8 cellular contexts compared by ENCODE assay signal in the genomic region with DNA sequence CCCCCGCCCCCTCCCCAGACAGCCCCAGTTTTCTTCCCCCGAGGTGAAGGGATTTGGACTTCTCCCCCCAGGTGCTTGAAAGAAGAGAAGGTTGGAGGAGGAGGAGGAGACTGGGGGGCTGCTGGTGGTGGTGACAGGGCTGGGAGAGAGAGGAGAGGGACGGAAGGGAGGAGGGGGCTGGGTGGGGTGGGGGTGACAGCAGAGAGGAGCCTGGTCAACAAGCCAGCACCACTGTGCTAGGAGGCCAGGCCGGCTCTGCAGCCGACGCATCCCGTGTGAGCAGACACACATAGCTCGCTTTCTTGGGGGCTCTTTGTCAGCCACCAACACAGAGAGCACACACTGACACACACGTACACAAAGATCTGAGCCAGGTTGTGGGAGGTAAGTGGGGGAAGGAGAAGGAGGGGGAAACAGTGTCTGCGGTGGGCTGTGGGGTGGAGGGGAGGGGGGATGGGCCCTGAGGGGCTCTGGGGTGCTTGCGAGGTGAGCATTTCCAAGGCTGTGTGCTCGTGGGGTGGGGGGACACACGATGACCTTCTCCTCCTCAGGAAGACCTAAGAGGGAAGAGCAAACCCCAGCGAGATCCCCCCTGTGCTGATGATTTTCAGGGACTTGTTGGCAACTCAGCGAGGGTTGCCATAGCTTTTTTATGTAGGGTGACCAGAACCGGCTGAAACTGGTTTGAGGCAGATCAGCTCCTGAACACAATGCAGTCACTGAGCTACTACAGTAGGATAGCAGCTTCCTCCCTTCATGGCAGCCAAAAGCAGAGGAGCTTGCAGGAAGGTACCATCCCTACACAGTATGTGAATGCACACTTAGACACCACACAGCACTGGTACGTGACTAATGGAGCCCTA. TPM values are rescaled to one million over a fixed set of nuclear protein-coding genes. Genes with fewer than 3 reads are reported as not detected.
A peak's percentile ranks its signal among the peaks of the same experiment; 100 is the strongest.
DNase-seq lines count a peak whose midpoint lies in the region; ATAC-seq and TF ChIP-seq lines count a peak whose summit lies in the region.

A gene with protein sequence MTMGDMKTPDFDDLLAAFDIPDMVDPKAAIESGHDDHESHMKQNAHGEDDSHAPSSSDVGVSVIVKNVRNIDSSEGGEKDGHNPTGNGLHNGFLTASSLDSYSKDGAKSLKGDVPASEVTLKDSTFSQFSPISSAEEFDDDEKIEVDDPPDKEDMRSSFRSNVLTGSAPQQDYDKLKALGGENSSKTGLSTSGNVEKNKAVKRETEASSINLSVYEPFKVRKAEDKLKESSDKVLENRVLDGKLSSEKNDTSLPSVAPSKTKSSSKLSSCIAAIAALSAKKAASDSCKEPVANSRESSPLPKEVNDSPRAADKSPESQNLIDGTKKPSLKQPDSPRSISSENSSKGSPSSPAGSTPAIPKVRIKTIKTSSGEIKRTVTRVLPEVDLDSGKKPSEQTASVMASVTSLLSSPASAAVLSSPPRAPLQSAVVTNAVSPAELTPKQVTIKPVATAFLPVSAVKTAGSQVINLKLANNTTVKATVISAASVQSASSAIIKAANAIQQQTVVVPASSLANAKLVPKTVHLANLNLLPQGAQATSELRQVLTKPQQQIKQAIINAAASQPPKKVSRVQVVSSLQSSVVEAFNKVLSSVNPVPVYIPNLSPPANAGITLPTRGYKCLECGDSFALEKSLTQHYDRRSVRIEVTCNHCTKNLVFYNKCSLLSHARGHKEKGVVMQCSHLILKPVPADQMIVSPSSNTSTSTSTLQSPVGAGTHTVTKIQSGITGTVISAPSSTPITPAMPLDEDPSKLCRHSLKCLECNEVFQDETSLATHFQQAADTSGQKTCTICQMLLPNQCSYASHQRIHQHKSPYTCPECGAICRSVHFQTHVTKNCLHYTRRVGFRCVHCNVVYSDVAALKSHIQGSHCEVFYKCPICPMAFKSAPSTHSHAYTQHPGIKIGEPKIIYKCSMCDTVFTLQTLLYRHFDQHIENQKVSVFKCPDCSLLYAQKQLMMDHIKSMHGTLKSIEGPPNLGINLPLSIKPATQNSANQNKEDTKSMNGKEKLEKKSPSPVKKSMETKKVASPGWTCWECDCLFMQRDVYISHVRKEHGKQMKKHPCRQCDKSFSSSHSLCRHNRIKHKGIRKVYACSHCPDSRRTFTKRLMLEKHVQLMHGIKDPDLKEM (N-terminal part only) (plus strand): TSS at position 732 of the 863 bp plus-strand sequence. CDS start 53,411 bp downstream, outside the sequence.

- H3K27ac Mint-ChIP-seq in activated CD4-positive, alpha-beta memory T cell treated with anti-CD3 and anti-CD28 coated beads, Interleukin-2, amount 10 ng/mL, durations not matched to agents 7 days and 5 days = peak within 1 kb of the TSS; percentile 28
- H3K27ac Mint-ChIP-seq in natural killer cell treated with Interleukin-12 subunit alpha and Interleukin-12 subunit beta and Interleukin-15 and Interleukin-18, amount 100 ng/mL, for 72 hours = peak within 1 kb of the TSS in 1 of 2 donors; percentile 42

- H3K36me3 Mint-ChIP-seq in activated CD4-positive, alpha-beta memory T cell treated with anti-CD3 and anti-CD28 coated beads, Interleukin-2, amount 10 ng/mL, durations not matched to agents 7 days and 5 days (ENCODE audit: low read depth) = no peaks in the 10 kb centered on the region
- H3K36me3 Mint-ChIP-seq in natural killer cell treated with Interleukin-12 subunit alpha and Interleukin-12 subunit beta and Interleukin-15 and Interleukin-18, amount 100 ng/mL, for 72 hours = peaks cover 16% of the 10 kb centered on the region

- H3K9me3 Mint-ChIP-seq in activated CD4-positive, alpha-beta memory T cell treated with anti-CD3 and anti-CD28 coated beads, Interleukin-2, amount 10 ng/mL, durations not matched to agents 7 days and 5 days = no peaks in the 10 kb centered on the region
- no peaks in the 10 kb centered on the region for H3K9me3 Mint-ChIP-seq in natural killer cell treated with Interleukin-12 subunit alpha and Interleukin-12 subunit beta and Interleukin-15 and Interleukin-18, amount 100 ng/mL, for 72 hours

- peaks cover 59% of the 10 kb centered on the region for H3K27me3 Mint-ChIP-seq in activated CD4-positive, alpha-beta memory T cell treated with anti-CD3 and anti-CD28 coated beads, Interleukin-2, amount 10 ng/mL, durations not matched to agents 7 days and 5 days
- peaks cover 23 to 36% of the 10 kb centered on the region in 2 donors for H3K27me3 Mint-ChIP-seq in natural killer cell treated with Interleukin-12 subunit alpha and Interleukin-12 subunit beta and Interleukin-15 and Interleukin-18, amount 100 ng/mL, for 72 hours

- DNase-seq in ELF-1 (ENCODE audit: low read depth, low spot score) (peak; percentile 92), NCI-H146 (lab: John Stamatoyannopoulos, UW) (peak; percentile 82), foreskin keratinocyte (peak in 1 of 2 donors; percentile 66), UCSD-AML1 (lab: John Stamatoyannopoulos, UW; ENCODE audit: unreplicated experiment) (no peak), SIG-M5 treated with dmso at 0.1 percent for 504 hours (lab: John Stamatoyannopoulos, UW; ENCODE audit: unreplicated experiment) (no peak)
- peak; percentile 26 for DNase-seq in activated CD4-positive, alpha-beta memory T cell treated with anti-CD3 and anti-CD28 coated beads, Interleukin-2, amount 10 ng/mL, durations not matched to agents 7 days and 5 days
- no peak for DNase-seq in natural killer cell treated with Interleukin-12 subunit alpha and Interleukin-12 subunit beta and Interleukin-15 and Interleukin-18, amount 100 ng/mL, for 72 hours (ENCODE audit: low spot score)

- peak; percentile 38 for ATAC-seq in foreskin keratinocyte
- no peak for ATAC-seq in natural killer cell treated with Interleukin-12 subunit alpha and Interleukin-12 subunit beta and Interleukin-15 and Interleukin-18, amount 100 ng/mL, for 72 hours
- no peak for ATAC-seq in HG03025 (IDR thresholded peaks at IDR 0.05; ENCODE audit: low FRiP score, unreplicated experiment)

- no peak for TF ChIP-seq CTCF in foreskin keratinocyte (conservative IDR thresholded peaks at IDR 0.05)

- CTCF ChIA-PET in activated CD4-positive, alpha-beta memory T cell treated with anti-CD3 and anti-CD28 coated beads, Interleukin-2, amount 10 ng/mL, durations not matched to agents 7 days and 5 days (lab: Charles Lee) = no interaction called here

- POLR2A ChIA-PET in activated CD4-positive, alpha-beta memory T cell treated with anti-CD3 and anti-CD28 coated beads, Interleukin-2, amount 10 ng/mL, durations not matched to agents 7 days and 5 days (lab: Charles Lee) = interaction anchor here (1.0 kb wide), 1 partner anchor 14 kb away, joined by 3 read pairs; no protein-coding TSS in a partner anchor

- H3K4me1 Mint-ChIP-seq in activated CD4-positive, alpha-beta memory T cell treated with anti-CD3 and anti-CD28 coated beads, Interleukin-2, amount 10 ng/mL, durations not matched to agents 7 days and 5 days = peaks cover 17% of the 10 kb centered on the region
- H3K4me1 Mint-ChIP-seq in natural killer cell treated with Interleukin-12 subunit alpha and Interleukin-12 subunit beta and Interleukin-15 and Interleukin-18, amount 100 ng/mL, for 72 hours (ENCODE audit: low read depth in 2 of 2) = peaks cover 4 to 7% of the 10 kb centered on the region in 2 donors

- peaks cover 32% of the 10 kb centered on the region for H3K4me1 ChIP-seq in foreskin keratinocyte

- H3K27me3 ChIP-seq in foreskin keratinocyte = no peaks in the 10 kb centered on the region

- peak within 1 kb of the TSS; percentile 86 for H3K27ac ChIP-seq in foreskin keratinocyte

- peak within 1 kb of the TSS; percentile 57 for H3K4me3 Mint-ChIP-seq in activated CD4-positive, alpha-beta memory T cell treated with anti-CD3 and anti-CD28 coated beads, Interleukin-2, amount 10 ng/mL, durations not matched to agents 7 days and 5 days
- peak within 1 kb of the TSS; percentile 48 for H3K4me3 Mint-ChIP-seq in natural killer cell treated with Interleukin-12 subunit alpha and Interleukin-12 subunit beta and Interleukin-15 and Interleukin-18, amount 100 ng/mL, for 72 hours

RNA-seq across cellular contexts. Expression of the gene that starts here (rescaled TPM):
- total RNA-seq in activated CD4-positive, alpha-beta memory T cell treated with anti-CD3 and anti-CD28 coated beads, Interleukin-2, amount 10 ng/mL, durations not matched to agents 7 days and 5 days = 1 to 10 TPM; 3.4 to 4.2 TPM
- 46.6 and 59.7 TPM in 2 replicates for total RNA-seq in foreskin keratinocyte
- polyA plus RNA-seq in foreskin keratinocyte = 7.8 and 8.0 TPM in 2 replicates
- 10 to 100 TPM in 1 of 2 donors, 1 to 10 TPM in 1; 3.3 to 19.3 TPM for total RNA-seq in natural killer cell treated with Interleukin-12 subunit alpha and Interleukin-12 subunit beta and Interleukin-15 and Interleukin-18, amount 100 ng/mL, for 72 hours

Comparison
In these comparisons a context has a peak if more than half of its experiments do, and no peak if none do; other contexts are left out.
1. DNase-seq: peak in ELF-1 (single experiment), NCI-H146 (single experiment) and activated CD4-positive, alpha-beta memory T cell treated with anti-CD3 and anti-CD28 coated beads, Interleukin-2, amount 10 ng/mL, durations not matched to agents 7 days and 5 days (single experiment); none in natural killer cell treated with Interleukin-12 subunit alpha and Interleukin-12 subunit beta and Interleukin-15 and Interleukin-18, amount 100 ng/mL, for 72 hours (single experiment), UCSD-AML1 (single experiment) and SIG-M5 treated with dmso at 0.1 percent for 504 hours (single experiment).